Comparison of ENCODE assay signal across 8 cellular contexts in the genomic region with DNA sequence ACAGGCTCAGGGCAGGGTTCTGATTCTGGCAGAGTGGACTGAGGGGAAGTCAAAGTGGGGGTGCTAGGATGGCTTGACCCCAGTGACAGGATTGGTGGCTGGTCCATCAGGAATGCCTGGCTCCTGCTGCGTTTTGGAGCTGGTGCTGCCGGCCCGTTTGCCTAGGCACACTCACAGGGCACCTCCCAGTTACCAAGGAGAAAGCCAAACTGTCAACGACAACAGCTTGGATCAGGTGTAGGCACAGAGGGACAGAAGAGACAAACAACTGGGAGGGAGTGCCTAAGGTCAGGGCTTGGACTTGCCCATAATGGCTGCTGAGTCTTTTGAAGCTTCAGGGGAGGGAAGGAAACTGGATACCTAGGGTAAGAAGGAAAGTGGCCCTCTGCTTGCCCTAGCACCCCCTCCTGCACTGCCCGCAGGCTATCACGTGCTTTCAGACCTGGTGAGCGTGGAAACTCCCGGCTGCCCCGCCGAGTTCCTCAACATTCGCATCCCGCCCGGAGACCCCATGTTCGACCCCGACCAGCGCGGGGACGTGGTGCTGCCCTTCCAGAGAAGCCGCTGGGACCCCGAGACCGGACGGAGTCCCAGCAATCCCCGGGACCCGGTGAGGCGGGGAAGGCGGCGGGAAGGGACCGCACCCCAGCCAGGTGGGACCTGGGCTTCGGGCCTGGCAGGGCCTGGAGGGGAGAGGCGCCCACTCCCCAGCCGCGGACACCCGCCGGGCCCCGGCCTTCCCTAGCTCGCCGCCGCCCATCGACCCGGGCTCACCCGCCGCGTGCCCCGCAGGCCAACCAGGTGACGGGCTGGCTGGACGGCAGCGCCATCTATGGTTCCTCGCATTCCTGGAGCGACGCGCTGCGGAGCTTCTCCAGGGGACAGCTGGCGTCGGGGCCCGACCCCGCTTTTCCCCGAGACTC. TPM values are rescaled to one million over a fixed set of nuclear protein-coding genes. Genes with fewer than 3 reads are reported as not detected.
DNase-seq lines count a peak whose midpoint lies in the region; TF ChIP-seq lines count a peak whose summit lies in the region.

No MANE protein-coding gene starts in this region.

- peaks cover 17 to 24% of the 10 kb centered on the region in 2 donors for H3K27me3 ChIP-seq in mucosa of rectum (ENCODE audit: control insufficient read depth in 2 of 2, insufficient read depth in 2 of 2, low read length in 2 of 2)

- H3K4me3 ChIP-seq in mucosa of rectum (ENCODE audit: low read length in 2 of 2), result peak overlapping the region; percentile 31 to 38

- H3K36me3 Mint-ChIP-seq in chondrocyte (ENCODE audit: low read depth), result peaks cover 1% of the 10 kb centered on the region

- no peaks in the 10 kb centered on the region for H3K9me3 ChIP-seq in mucosa of rectum (ENCODE audit: control insufficient read depth in 2 of 2, low read length in 2 of 2)

- no peaks in the 10 kb centered on the region for H3K4me1 Mint-ChIP-seq in chondrocyte (ENCODE audit: low read depth)

- no peak overlapping the region for H3K9ac ChIP-seq in mucosa of rectum (ENCODE audit: low read depth in 1 of 2, low read length in 2 of 2)

- peaks cover 43% of the 10 kb centered on the region for H3K27me3 Mint-ChIP-seq in chondrocyte (ENCODE audit: low read depth)

- H3K4me3 Mint-ChIP-seq in chondrocyte (ENCODE audit: unreplicated experiment), result no peak overlapping the region

- H3K4me1 ChIP-seq in mucosa of rectum (ENCODE audit: control insufficient read depth in 2 of 2, insufficient read depth in 2 of 2, low read length in 2 of 2), result peaks cover 2 to 3% of the 10 kb centered on the region in 2 donors

- TF ChIP-seq CTCF in chondrocyte (IDR thresholded peaks at IDR 0.05), result peak; percentile 22

- DNase-seq in stimulated activated CD4-positive, alpha-beta T cell treated with anti-CD3 and anti-CD28 coated beads, Interleukin-4, amount 100 ng/mL, for 1 hour, result peak; percentile 37
- DNase-seq in stimulated activated CD4-positive, alpha-beta T cell treated with anti-CD3 and anti-CD28 coated beads, Interleukin-2, amount 100 ng/mL, for 48 hours, result no peak
- DNase-seq in chondrocyte (ENCODE audit: low spot score) (no peak), A172 (ENCODE audit: low spot score) (no peak), NCI-H2171 (lab: John Stamatoyannopoulos, UW) (no peak), GM03348 (ENCODE audit: low spot score) (no peak), HPDE6-E6E7 (ENCODE audit: extremely low spot score) (no peak)

- no peaks in the 10 kb centered on the region for H3K9me3 Mint-ChIP-seq in chondrocyte (ENCODE audit: low read depth)

- H3K36me3 ChIP-seq in mucosa of rectum (ENCODE audit: control insufficient read depth in 2 of 2, insufficient read depth in 2 of 2, low read length in 2 of 2), result no peaks in the 10 kb centered on the region

- H3K27ac ChIP-seq in mucosa of rectum (ENCODE audit: low read depth in 2 of 2, low read length in 2 of 2), result no peak overlapping the region

- H3K27ac Mint-ChIP-seq in chondrocyte (ENCODE audit: unreplicated experiment), result no peak overlapping the region

RNA-seq across cellular contexts. Expression of a gene that starts 5.1 kb away (rescaled TPM):
- total RNA-seq in chondrocyte, result 0.21 TPM in 1 of 3 replicates, not detected in the others
- not detected in 2 replicates for total RNA-seq in A172 (2014; rRNA removed; shearing (Covaris generic))

RNA-seq across cellular contexts. Expression of a gene that starts 5.3 kb away (rescaled TPM):
- total RNA-seq in chondrocyte, result 0.47 to 0.82 TPM (median 0.64 TPM) in 3 replicates
- not detected in 2 replicates for total RNA-seq in A172 (2014; rRNA removed; shearing (Covaris generic))

RNA-seq across cellular contexts. Expression of a gene that starts 20.8 kb away (rescaled TPM):
- total RNA-seq in chondrocyte, result not detected in 3 replicates
- total RNA-seq in A172 (2014; rRNA removed; shearing (Covaris generic)), result not detected in 2 replicates

RNA-seq across cellular contexts. Expression of a gene that starts 21.0 kb away (rescaled TPM):
- 0.05 TPM in 1 of 3 replicates, not detected in the others for total RNA-seq in chondrocyte
- 0.17 TPM in 1 of 2 replicates, not detected in the other for total RNA-seq in A172 (2014; rRNA removed; shearing (Covaris generic))

RNA-seq across cellular contexts. Expression of a gene that starts 52.8 kb away (rescaled TPM):
- 4.9 to 7.0 TPM (median 5.1 TPM) in 3 replicates for total RNA-seq in chondrocyte
- 0.38 TPM in 1 of 2 replicates, not detected in the other for total RNA-seq in A172 (2014; rRNA removed; shearing (Covaris generic))
